1 cellular context compared by ENCODE assay signal in the genomic region with DNA sequence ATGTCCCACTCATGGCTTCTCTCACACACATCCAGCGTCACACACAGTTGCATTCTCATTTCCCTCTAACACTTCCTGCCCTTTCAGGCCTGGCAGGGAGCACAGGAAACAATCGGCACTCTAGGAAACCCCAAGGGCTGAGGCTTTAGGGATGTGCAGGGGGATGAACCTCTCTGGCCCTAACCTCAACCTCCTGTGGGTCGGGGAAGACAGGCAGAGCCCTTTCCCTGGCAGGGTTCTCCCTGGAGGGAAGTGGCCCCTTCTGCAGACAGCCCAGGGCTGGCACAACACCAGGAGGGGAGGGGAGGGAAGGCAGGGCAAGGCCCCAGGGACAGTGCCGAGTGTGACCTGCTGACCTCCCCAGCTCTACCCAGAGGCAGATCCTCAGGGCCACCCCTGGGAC.
TF ChIP-seq lines count a peak whose summit lies in the region.

No MANE protein-coding gene starts in this region.

TF ChIP-seq in IMR-90, 13 proteins besides CTCF, POLR2A, EP300 and RAD21 (continued from another document):
- TF ChIP-seq, protein P1, sequence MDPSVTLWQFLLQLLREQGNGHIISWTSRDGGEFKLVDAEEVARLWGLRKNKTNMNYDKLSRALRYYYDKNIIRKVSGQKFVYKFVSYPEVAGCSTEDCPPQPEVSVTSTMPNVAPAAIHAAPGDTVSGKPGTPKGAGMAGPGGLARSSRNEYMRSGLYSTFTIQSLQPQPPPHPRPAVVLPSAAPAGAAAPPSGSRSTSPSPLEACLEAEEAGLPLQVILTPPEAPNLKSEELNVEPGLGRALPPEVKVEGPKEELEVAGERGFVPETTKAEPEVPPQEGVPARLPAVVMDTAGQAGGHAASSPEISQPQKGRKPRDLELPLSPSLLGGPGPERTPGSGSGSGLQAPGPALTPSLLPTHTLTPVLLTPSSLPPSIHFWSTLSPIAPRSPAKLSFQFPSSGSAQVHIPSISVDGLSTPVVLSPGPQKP (IDR thresholded peaks at IDR 0.05; ENCODE audit: borderline replicate concordance, low read depth, low read length), result no peak
- TF ChIP-seq MXI1 (IDR thresholded peaks at IDR 0.05; ENCODE audit: borderline replicate concordance, low read depth, low read length), result no peak
- no peak for TF ChIP-seq USF2 (IDR thresholded peaks at IDR 0.05; ENCODE audit: low read depth, low read length)
- no peak for TF ChIP-seq MAZ (IDR thresholded peaks at IDR 0.05; ENCODE audit: borderline replicate concordance, low read depth, low read length)
- TF ChIP-seq MAFK (IDR thresholded peaks at IDR 0.05; ENCODE audit: low read depth, low read length), result no peak
- no peak for TF ChIP-seq NFE2L2 (IDR thresholded peaks at IDR 0.05; ENCODE audit: low read depth, low read length)
